In genomic region chr17:31558748-31559646, GRCh38 we compare ENCODE assay signal across 8 cellular contexts.
A peak's percentile ranks its signal among the peaks of the same experiment; 100 is the strongest.
DNase-seq lines count a peak whose midpoint lies in the region; ATAC-seq, FAIRE-seq and TF ChIP-seq lines count a peak whose summit lies in the region.

No MANE protein-coding gene starts in this region.

- peak overlapping the region; percentile 89 for H3K4me3 Mint-ChIP-seq in Caco-2 (ENCODE audit: unreplicated experiment)
- peak overlapping the region; percentile 71 for H3K4me3 Mint-ChIP-seq in WTC11

- ATAC-seq in WTC11 (peak; percentile 71), HG02852 (IDR thresholded peaks at IDR 0.05; ENCODE audit: unreplicated experiment) (no peak)

- CTCF ChIA-PET in Caco-2 (lab: Charles Lee) (interaction anchor here (0.6 to 2.9 kb wide), 3 partner anchors 9 to 283 kb away, joined by 3 to 30 read pairs (median 7); no protein-coding TSS in a partner anchor), WTC11 (lab: Charles Lee) (interaction anchor here (0.7 to 4.6 kb wide), 14 partner anchors 9 to 283 kb away, joined by 3 to 51 read pairs (median 4); no protein-coding TSS in a partner anchor)

- POLR2A ChIA-PET in Caco-2 (lab: Charles Lee) (interaction anchor here (0.9 to 1.2 kb wide), 3 partner anchors 9 to 283 kb away, joined by 3 to 8 read pairs (median 4); no protein-coding TSS in a partner anchor), WTC11 (lab: Charles Lee) (interaction anchor here (0.6 kb wide), 1 partner anchor 211 kb away, joined by 3 read pairs; no protein-coding TSS in a partner anchor)

- H3K9me3 Mint-ChIP-seq in Caco-2 (ENCODE audit: unreplicated experiment) = no peaks in the 10 kb centered on the region
- no peaks in the 10 kb centered on the region for H3K9me3 Mint-ChIP-seq in WTC11

- peak overlapping the region; percentile 71 for H3K4me2 ChIP-seq in GM23248 (ENCODE audit: unreplicated experiment)

- no peaks in the 10 kb centered on the region for H3K9me2 ChIP-seq in GM23248 (ENCODE audit: insufficient read depth)

- FAIRE-seq in small intestine (lab: Jason Lieb, UNC) = no peak

- H4K20me1 ChIP-seq in GM23248 (ENCODE audit: insufficient read depth) = 0 out of 2 replicates have a peak, but pooled peaks cover 3% of the 10 kb centered on the region

- H3K36me3 ChIP-seq in Caco-2 (ENCODE audit: control insufficient read depth, insufficient read depth, low read length) (no peaks in the 10 kb centered on the region), GM23248 (ENCODE audit: low read depth) (no peaks in the 10 kb centered on the region; the same call in 1 of the 2 replicates), small intestine (ENCODE audit: control insufficient read depth in 2 of 2, insufficient read depth in 2 of 2, low read length in 2 of 2) (no peaks in the 10 kb centered on the region)

- H3K27me3 Mint-ChIP-seq in Caco-2 (ENCODE audit: insufficient read depth, unreplicated experiment) (no peaks in the 10 kb centered on the region), WTC11 (ENCODE audit: low read depth) (peaks cover 40% of the 10 kb centered on the region)

- no peaks in the 10 kb centered on the region for H3K9me3 ChIP-seq in Caco-2
- no peaks in the 10 kb centered on the region for H3K9me3 ChIP-seq in GM23248 (ENCODE audit: low read depth)
- no peaks in the 10 kb centered on the region for H3K9me3 ChIP-seq in small intestine (ENCODE audit: control insufficient read depth, low read depth)

- H3K27ac ChIP-seq in GM23248 (peak overlapping the region; percentile 87), small intestine (ENCODE audit: low read depth in 1 of 2, low read length in 1 of 2) (peak overlapping the region; percentile 77 to 87)

- BruUV-seq in Caco-2 (replicated peaks; lab: Mats Ljungman, UMichigan) = no TSS peak

- TF ChIP-seq CTCF in Caco-2 (IDR thresholded peaks at IDR 0.05; ENCODE audit: insufficient read depth in 1 of 2, low read depth in 1 of 2, low read length in 1 of 2, severe bottlenecking in 1 of 2, unreplicated experiment in 1 of 2) (peak; percentile 44 to 97), WTC11 (IDR thresholded peaks at IDR 0.05) (peak; percentile 53), cardiac fibroblast (IDR thresholded peaks at IDR 0.05; ENCODE audit: low read depth, low read length) (peak; percentile 36)

- intact Hi-C loops in Caco-2 (cut with micrococcal nuclease; ENCODE audit: unreplicated experiment) = loop anchor here (1.0 kb wide), 1 partner anchor 244 kb away; no protein-coding TSS in a partner anchor

- 1 to 2% methylated on average over 53 to 82 of the region's 120 CpGs for WGBS in GM23248 (ENCODE audit: low coverage in 1 of 2, low lambda C conversion rate in 2 of 2, missing lambda C conversion rate in 2 of 2), 2 experiments
- WGBS in small intestine, 3 donors = 1 to 3% (median 1%) methylated on average over 62 to 120 of the region's 120 CpGs

- in situ Hi-C loops in GM23248 (cut with MboI) = no loop called here

- H3K79me2 ChIP-seq in GM23248 (ENCODE audit: insufficient read depth) = peaks cover 49% of the 10 kb centered on the region

- peak overlapping the region; percentile 61 for H2AFZ ChIP-seq in GM23248

- peaks cover 18% of the 10 kb centered on the region for H3K4me1 ChIP-seq in Caco-2
- H3K4me1 ChIP-seq in GM23248 (ENCODE audit: insufficient read depth) = peaks cover 16% of the 10 kb centered on the region
- H3K4me1 ChIP-seq in small intestine (ENCODE audit: control insufficient read depth in 2 of 2, insufficient read depth in 1 of 2, low read depth in 1 of 2, low read length in 1 of 2) = no peaks in the 10 kb centered on the region

- peaks cover 21% of the 10 kb centered on the region for H3K36me3 Mint-ChIP-seq in Caco-2 (ENCODE audit: insufficient read depth, unreplicated experiment)
- H3K36me3 Mint-ChIP-seq in WTC11 = no peaks in the 10 kb centered on the region

- H3K4me3 ChIP-seq in Caco-2 (ENCODE audit: low read depth, low read length) = peak overlapping the region; percentile 94
- H3K4me3 ChIP-seq in GM23248 = peak overlapping the region; percentile 91
- peak overlapping the region; percentile 86 to 88 for H3K4me3 ChIP-seq in cardiac fibroblast (replicated peaks in 1 of 2; ENCODE audit: low read depth in 2 of 2, low read length in 2 of 2)
- H3K4me3 ChIP-seq in small intestine (ENCODE audit: low read depth in 1 of 2, low read length in 2 of 2) = peak overlapping the region; percentile 51 to 60

- peak overlapping the region; percentile 99 for H3K9ac ChIP-seq in GM23248

- H3K4me1 Mint-ChIP-seq in Caco-2 (ENCODE audit: low read depth, unreplicated experiment) (peaks cover 19% of the 10 kb centered on the region), WTC11 (peaks cover 31% of the 10 kb centered on the region)

- H3K27ac Mint-ChIP-seq in Caco-2 (ENCODE audit: unreplicated experiment) (peak overlapping the region; percentile 87), WTC11 (no peak overlapping the region)

- H3F3A ChIP-seq in GM23248 (ENCODE audit: insufficient read depth) = peaks cover 32% of the 10 kb centered on the region

- DNase-seq in Caco-2 (peak; percentile 84 to 88), GM23248 (peak; percentile 93), NCI-H1694 treated with DMSO at 0.1 percent for 48 hours (lab: John Stamatoyannopoulos, UW) (peak; percentile 30), WTC11 (ENCODE audit: low spot score) (peak; percentile 65), cardiac fibroblast (ENCODE audit: low read depth in 2 of 2) (peak; percentile 81 to 84), inferior parietal cortex (ENCODE audit: extremely low spot score) (peak; percentile 58), small intestine (peak; percentile 74)

- H3K27me3 ChIP-seq in Caco-2 (replicated peaks; ENCODE audit: control insufficient read depth, insufficient read depth, low read length) = no peaks in the 10 kb centered on the region
- H3K27me3 ChIP-seq in GM23248 (replicated peaks; ENCODE audit: insufficient read depth) = no peaks in the 10 kb centered on the region
- no peaks in the 10 kb centered on the region for H3K27me3 ChIP-seq in small intestine (ENCODE audit: control insufficient read depth in 2 of 2, insufficient read depth in 2 of 2, low read length in 2 of 2)

TF ChIP-seq in WTC11, 78 proteins besides CTCF, POLR2A, EP300 and RAD21 (continues in another document):
- TF ChIP-seq ZNF317 (CRISPR knock-in tag; IDR thresholded peaks at IDR 0.05; ENCODE audit: borderline replicate concordance, low read depth) (no peak), CREB1 (CRISPR knock-in tag; IDR thresholded peaks at IDR 0.05) (no peak), USF1 (CRISPR knock-in tag; IDR thresholded peaks at IDR 0.05) (peak; percentile 39; the same call in 1 of the 2 replicates), MLX (CRISPR knock-in tag; IDR thresholded peaks at IDR 0.05) (no peak), HMGXB4 (CRISPR knock-in tag; IDR thresholded peaks at IDR 0.05) (peak; percentile 0; the same call in 1 of the 2 replicates), JAZF1 (CRISPR knock-in tag; IDR thresholded peaks at IDR 0.05) (no peak), ATF6 (CRISPR knock-in tag; IDR thresholded peaks at IDR 0.05) (no peak), TCF7 (CRISPR knock-in tag; IDR thresholded peaks at IDR 0.05; ENCODE audit: low read depth) (no peak), EMX1 (CRISPR knock-in tag; IDR thresholded peaks at IDR 0.05) (no peak), ZMAT4 (CRISPR knock-in tag; IDR thresholded peaks at IDR 0.05) (no peak), TEAD4 (CRISPR knock-in tag; IDR thresholded peaks at IDR 0.05) (no peak)

Comparison
In these comparisons a context has a peak if more than half of its experiments do, and no peak if none do; other contexts are left out.
1. DNase-seq: peak in every context shown above with its lines; median percentile 93 in GM23248; 86 in Caco-2; 82 in cardiac fibroblast; 74 in small intestine; 65 in WTC11; 58 in inferior parietal cortex; 30 in NCI-H1694 treated with DMSO at 0.1 percent for 48 hours.